In the genomic region with DNA sequence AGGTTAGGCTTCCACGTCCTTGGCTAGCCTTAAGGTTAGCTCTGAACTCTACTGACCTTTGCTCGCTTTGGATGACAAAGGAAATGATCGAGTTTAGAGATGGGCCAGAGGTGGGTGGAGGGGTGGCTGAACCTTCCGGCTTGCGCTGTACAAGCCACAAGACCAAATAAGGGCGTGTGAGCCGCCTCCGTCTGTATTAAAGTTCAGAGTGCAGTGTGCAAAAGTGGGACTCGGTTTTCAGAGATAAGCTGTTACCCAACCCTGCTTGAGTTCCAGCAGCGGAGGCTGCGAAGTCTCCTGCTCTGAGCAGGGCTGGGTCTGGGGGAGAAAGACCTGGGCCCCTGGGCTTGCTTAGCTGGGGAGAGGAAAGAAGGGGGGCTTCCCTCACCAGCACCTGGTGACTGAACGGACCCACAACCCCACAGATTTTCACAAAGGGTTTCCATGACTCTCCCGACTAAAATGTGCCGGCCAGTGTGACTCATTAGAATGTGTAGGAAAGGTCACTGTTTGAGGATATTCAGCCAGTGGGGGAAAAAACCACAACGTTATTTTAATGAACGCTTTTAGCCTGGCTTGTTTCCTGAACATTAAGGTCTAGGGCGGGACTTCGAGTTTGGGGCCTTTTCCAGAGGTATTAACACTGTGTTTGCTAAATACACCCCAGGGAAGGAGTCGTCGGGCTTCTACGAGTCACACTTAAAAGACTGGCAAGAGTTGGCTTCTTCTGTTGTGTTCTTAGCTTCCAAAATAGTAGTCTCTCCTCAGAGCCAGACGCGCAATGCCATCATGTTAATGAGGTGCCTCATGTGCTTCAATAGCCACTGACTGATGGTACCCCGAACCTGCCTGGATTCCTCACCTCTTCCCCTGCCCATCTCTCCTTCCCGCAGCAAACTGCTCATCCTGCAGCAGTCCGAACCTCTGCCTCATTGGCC, we compare ENCODE assay signal across 8 cellular contexts.
A peak's percentile ranks its signal among the peaks of the same experiment; 100 is the strongest.
DNase-seq lines count a peak whose midpoint lies in the region; ATAC-seq, FAIRE-seq and TF ChIP-seq lines count a peak whose summit lies in the region.

No MANE protein-coding gene starts in this region.

- POLR2A ChIA-PET in HepG2 (lab: Yijun Ruan, JAX): interaction anchor here (0.6 to 6.9 kb wide), 30 partner anchors 10 to 250 kb away, joined by 3 to 258 read pairs (median 6); partner anchors contain the start of genes CENPV, NCOR1, PIGL and TRPV2

- TF ChIP-seq POLR2A in HepG2 (IDR thresholded peaks at IDR 0.05; ENCODE audit: insufficient read depth in 1 of 2, low read depth in 2 of 2, low read length in 2 of 2): peak; percentile 81 to 88

- no peaks in the 10 kb centered on the region; the same call in 1 of the 2 replicates for H3K36me3 ChIP-seq in ES-I3 (ENCODE audit: insufficient read depth, low read length)
- H3K36me3 ChIP-seq in colonic mucosa: no peaks in the 10 kb centered on the region
- no peaks in the 10 kb centered on the region; a peak in 1 of 5 replicates for H3K36me3 ChIP-seq in HepG2 (replicated peaks in 1 of 2; ENCODE audit: control insufficient read depth in 1 of 2, insufficient read depth in 2 of 2, low read length in 2 of 2)

- H3K4me2 ChIP-seq in HepG2 (ENCODE audit: low read depth, low read length): peak overlapping the region; percentile 65

- H3K27me3 ChIP-seq in colonic mucosa: no peaks in the 10 kb centered on the region
- H3K27me3 ChIP-seq in HepG2 (ENCODE audit: control insufficient read depth in 1 of 2, insufficient read depth in 2 of 2, low read length in 2 of 2): no peaks in the 10 kb centered on the region; a peak in 1 of 5 replicates

- TF ChIP-seq EP300 in HepG2 (IDR thresholded peaks at IDR 0.05; ENCODE audit: low read depth in 2 of 2, low read length in 2 of 2) (peak; percentile 55 to 76; a peak in 3 of 4 replicates), HepG2 (CRISPR knock-in tag; IDR thresholded peaks at IDR 0.05; ENCODE audit: borderline replicate concordance) (peak; percentile 89)

- H3K9me3 ChIP-seq in ES-I3 (ENCODE audit: control insufficient read depth, insufficient read depth, low read length) (no peaks in the 10 kb centered on the region), colonic mucosa (no peaks in the 10 kb centered on the region), HepG2 (ENCODE audit: low read length) (no peaks in the 10 kb centered on the region)

- peak; percentile 69 for ATAC-seq in GM21786 (IDR thresholded peaks at IDR 0.05; ENCODE audit: unreplicated experiment)
- ATAC-seq in HepG2: peak; percentile 95

- H3K27ac ChIP-seq in colonic mucosa (peak overlapping the region; percentile 90), HepG2 (ENCODE audit: extremely low read length, insufficient read depth, low read length) (peak overlapping the region; percentile 95)

- peaks cover 6% of the 10 kb centered on the region; the same call in 1 of the 2 replicates for H3K4me1 ChIP-seq in ES-I3 (ENCODE audit: insufficient read depth, low read length)
- H3K4me1 ChIP-seq in colonic mucosa: peaks cover 20% of the 10 kb centered on the region
- H3K4me1 ChIP-seq in HepG2 (ENCODE audit: insufficient read depth, low read length): peaks cover 79% of the 10 kb centered on the region

- WGBS in HepG2 (ENCODE audit: low lambda C conversion rate): 12% methylated on average over 25 of the region's 26 CpGs

- no peak overlapping the region for H3K4me3 ChIP-seq in colonic mucosa
- H3K4me3 ChIP-seq in HepG2 (replicated peaks in 1 of 3; ENCODE audit: insufficient read depth in 1 of 3, low read depth in 2 of 3, low read length in 3 of 3): peak overlapping the region in 2 of 3 experiments; percentile 34 to 45; a peak in 5 of 6 replicates

- BruUV-seq in HepG2 (replicated peaks; lab: Mats Ljungman, UMichigan): TSS peak; percentile 94

- no peaks in the 10 kb centered on the region for H3K79me2 ChIP-seq in HepG2 (ENCODE audit: insufficient read depth, low read length)

- no peak for TF ChIP-seq CTCF in colonic mucosa (IDR thresholded peaks at IDR 0.05)
- no peak for TF ChIP-seq CTCF in HepG2 (CRISPR knock-in tag; IDR thresholded peaks at IDR 0.05)

- intact Hi-C loops in colonic mucosa (cut with DNase I): loop anchor here (2.0 kb wide), 1 partner anchor 69 kb away; the partner anchor contains the start of gene PIGL
- intact Hi-C loops in HepG2 (cut with micrococcal nuclease; ENCODE audit: unreplicated experiment): loop anchor here (1.0 kb wide), 3 partner anchors 11 to 71 kb away; partner anchors contain the start of gene NCOR1

- CTCF ChIA-PET in HepG2 (lab: Yijun Ruan, JAX; ENCODE audit: low intra/inter-chr PET ratio, low total read pairs): interaction anchor here (1.1 to 1.5 kb wide), 3 partner anchors 18 to 77 kb away, joined by 3 to 8 read pairs (median 6); partner anchors contain the start of gene CENPV

- TF ChIP-seq RAD21 in HepG2 (CRISPR knock-in tag; IDR thresholded peaks at IDR 0.05): no peak; the same call in 1 of the 2 replicates

- peak; percentile 89 for DNase-seq in KBM-7
- peak; percentile 59 for DNase-seq in activated CD4-positive, alpha-beta T cell treated with anti-CD3 and anti-CD28 coated beads for 1 hour
- peak; percentile 93 for DNase-seq in colonic mucosa
- peak; percentile 99 for DNase-seq in HepG2 (ENCODE audit: low spot score)
- DNase-seq in stimulated activated CD4-positive, alpha-beta T cell treated with anti-CD3 and anti-CD28 coated beads, TNF-alpha, amount 100 ng/mL, for 1 hour (ENCODE audit: low read depth in 3 of 3, low spot score in 1 of 3): peak; percentile 45 to 46 (median 45)
- DNase-seq in NCI-H1417 (lab: John Stamatoyannopoulos, UW): no peak

- in situ Hi-C loops in KBM-7 (cut with MboI; ENCODE audit: low pct_unique_long_range_greater_than_20kb, low sequenced_read_pairs): no loop called here
- in situ Hi-C loops in HepG2 (cut with HindIII; ENCODE audit: extremely low pct_ligation_motif_present, low pct_unique_long_range_greater_than_20kb): loop anchor here (5.0 kb wide), 2 partner anchors 66 to 141 kb away; partner anchors contain the start of gene CENPV

- H2AFZ ChIP-seq in HepG2 (ENCODE audit: low read length): no peak overlapping the region

- no peaks in the 10 kb centered on the region for H4K20me1 ChIP-seq in HepG2 (ENCODE audit: insufficient read depth, low read length)

- H3K9ac ChIP-seq in ES-I3 (ENCODE audit: low read depth, low read length) (peak overlapping the region; percentile 34; the same call in 1 of the 2 replicates), colonic mucosa (ENCODE audit: low read depth in 2 of 2, low read length in 2 of 2) (peak overlapping the region; percentile 56 to 80), HepG2 (ENCODE audit: insufficient read depth, low read depth, low read length) (peak overlapping the region; percentile 79)

- peak; percentile 93 for FAIRE-seq in HepG2 (lab: Jason Lieb, UNC)

TF ChIP-seq in HepG2, 621 proteins besides CTCF, POLR2A, EP300 and RAD21 (continues in another document):
- TF ChIP-seq TBX3 (IDR thresholded peaks at IDR 0.05; ENCODE audit: borderline replicate concordance) (peak; percentile 19; the same call in 1 of the 2 replicates), ATF7 (IDR thresholded peaks at IDR 0.05) (no peak), ATF7 (CRISPR knock-in tag; IDR thresholded peaks at IDR 0.05) (peak; percentile 78), FOXP1 (IDR thresholded peaks at IDR 0.05) (no peak), FOXP1 (CRISPR knock-in tag; IDR thresholded peaks at IDR 0.05) (peak; percentile 63), FOSL1 (CRISPR knock-in tag; IDR thresholded peaks at IDR 0.05; ENCODE audit: borderline replicate concordance) (peak; percentile 19; the same call in 1 of the 2 replicates), JARID2 (CRISPR knock-in tag; IDR thresholded peaks at IDR 0.05; ENCODE audit: insufficient replicate concordance) (no peak), E2F2 (CRISPR knock-in tag; IDR thresholded peaks at IDR 0.05; ENCODE audit: borderline replicate concordance) (no peak; the same call in 1 of the 2 replicates), HNRNPK (IDR thresholded peaks at IDR 0.05; ENCODE audit: low read depth, low read length, poor library complexity, severe bottlenecking) (no peak), ZNF703 (CRISPR knock-in tag; IDR thresholded peaks at IDR 0.05; ENCODE audit: borderline replicate concordance) (peak; percentile 46; the same call in 1 of the 2 replicates), SRY (CRISPR knock-in tag; IDR thresholded peaks at IDR 0.05) (no peak), SALL2 (CRISPR knock-in tag; IDR thresholded peaks at IDR 0.05) (peak; percentile 84), ISX (CRISPR knock-in tag; conservative IDR thresholded peaks at IDR 0.05) (no peak), CBFB (CRISPR knock-in tag; IDR thresholded peaks at IDR 0.05) (peak; percentile 55; the same call in 1 of the 2 replicates)
- TF ChIP-seq, protein P1, sequence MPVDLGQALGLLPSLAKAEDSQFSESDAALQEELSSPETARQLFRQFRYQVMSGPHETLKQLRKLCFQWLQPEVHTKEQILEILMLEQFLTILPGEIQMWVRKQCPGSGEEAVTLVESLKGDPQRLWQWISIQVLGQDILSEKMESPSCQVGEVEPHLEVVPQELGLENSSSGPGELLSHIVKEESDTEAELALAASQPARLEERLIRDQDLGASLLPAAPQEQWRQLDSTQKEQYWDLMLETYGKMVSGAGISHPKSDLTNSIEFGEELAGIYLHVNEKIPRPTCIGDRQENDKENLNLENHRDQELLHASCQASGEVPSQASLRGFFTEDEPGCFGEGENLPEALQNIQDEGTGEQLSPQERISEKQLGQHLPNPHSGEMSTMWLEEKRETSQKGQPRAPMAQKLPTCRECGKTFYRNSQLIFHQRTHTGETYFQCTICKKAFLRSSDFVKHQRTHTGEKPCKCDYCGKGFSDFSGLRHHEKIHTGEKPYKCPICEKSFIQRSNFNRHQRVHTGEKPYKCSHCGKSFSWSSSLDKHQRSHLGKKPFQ (CRISPR knock-in tag; IDR thresholded peaks at IDR 0.05; ENCODE audit: insufficient replicate concordance): peak; percentile 98

Comparison
In these comparisons a context has a peak if more than half of its experiments do, and no peak if none do; other contexts are left out.
1. DNase-seq: peak in KBM-7 (single experiment), activated CD4-positive, alpha-beta T cell treated with anti-CD3 and anti-CD28 coated beads for 1 hour (single experiment), colonic mucosa (single experiment), HepG2 (single experiment) and stimulated activated CD4-positive, alpha-beta T cell treated with anti-CD3 and anti-CD28 coated beads, TNF-alpha, amount 100 ng/mL, for 1 hour (3 of 3); none in NCI-H1417 (0 of 3).
2. Peak in every context shown above with its lines, with median percentiles within 50 percentile points of each other: H3K9ac ChIP-seq.